In genomic region chr14:92557544-92557912, GRCh38 we compare ENCODE assay signal across 30 cellular contexts. TPM values are rescaled to one million over a fixed set of nuclear protein-coding genes. Genes with fewer than 3 reads are reported as not detected.
A peak's percentile ranks its signal among the peaks of the same experiment; 100 is the strongest.
DNase-seq lines count a peak whose midpoint lies in the region; ATAC-seq and TF ChIP-seq lines count a peak whose summit lies in the region.
"Had no signal": no experiment of that assay in that cellular context is flagged by ENCODE, and none has a peak within 500 bp of the region (broad histone marks: within the 10 kb centered on the region; RNA-seq: fewer than 3 reads in every experiment).

No MANE protein-coding gene starts in this region.

- H3K27me3 ChIP-seq in CD8-positive, alpha-beta T cell (ENCODE audit: insufficient read depth, low read length): no peaks in the 10 kb centered on the region
- no peaks in the 10 kb centered on the region for H3K27me3 ChIP-seq in neuronal stem cell (ENCODE audit: control insufficient read depth in 3 of 3, insufficient read depth in 3 of 3, low read depth in 1 of 3, low read length in 3 of 3)
- H3K27me3 ChIP-seq: SJSA1 had no signal

- H3K4me1 ChIP-seq in CD8-positive, alpha-beta T cell (ENCODE audit: insufficient read depth, low read length): peaks cover 64% of the 10 kb centered on the region
- H3K4me1 ChIP-seq in neuronal stem cell (ENCODE audit: control insufficient read depth in 2 of 2, insufficient read depth in 1 of 2, low read depth in 1 of 2, low read length in 2 of 2): peaks cover 0 to 1% of the 10 kb centered on the region in 2 donors
- H3K4me1 ChIP-seq: HAP-1 had no signal

- H2BK12ac ChIP-seq in neuronal stem cell (ENCODE audit: low read length): no peak overlapping the region

- CTCF ChIA-PET in CD8-positive, alpha-beta T cell (lab: Charles Lee): interaction anchor here (1.1 kb wide), 1 partner anchor 55 kb away, joined by 4 read pairs; no protein-coding TSS in a partner anchor

- H3K36me3 ChIP-seq in CD8-positive, alpha-beta T cell (ENCODE audit: insufficient read depth, low read length): no peaks in the 10 kb centered on the region
- H3K36me3 ChIP-seq in neuronal stem cell (replicated peaks in 1 of 2; ENCODE audit: control insufficient read depth in 2 of 2, insufficient read depth in 2 of 2, low read length in 2 of 2): peaks cover 0 to 13% of the 10 kb centered on the region in 2 donors
- H3K36me3 ChIP-seq: SJSA1 had no signal

- no peak overlapping the region for H3K18ac ChIP-seq in neuronal stem cell (ENCODE audit: low read length)

- H3K4me2 ChIP-seq in neuronal stem cell (ENCODE audit: insufficient read depth, low read length, poor library complexity, severe bottlenecking): no peak overlapping the region
- H3K4me2 ChIP-seq: A549 had no signal

- H2AFZ ChIP-seq in neuronal stem cell (ENCODE audit: low read length): no peak overlapping the region

- no peak overlapping the region for H4K8ac ChIP-seq in neuronal stem cell (ENCODE audit: low read depth, low read length)

- H2AK5ac ChIP-seq in neuronal stem cell (ENCODE audit: low read depth, low read length): no peak overlapping the region

- no peak overlapping the region for H3K14ac ChIP-seq in neuronal stem cell (ENCODE audit: low read length)

- no peak for TF ChIP-seq CTCF in CD8-positive, alpha-beta T cell (IDR thresholded peaks at IDR 0.05)

- POLR2A ChIA-PET in CD8-positive, alpha-beta T cell (lab: Charles Lee): interaction anchor here (2.0 kb wide), 1 partner anchor 29 kb away, joined by 5 read pairs; no protein-coding TSS in a partner anchor

- H2BK5ac ChIP-seq in neuronal stem cell (ENCODE audit: low read length): no peak overlapping the region

- no peak overlapping the region for H2BK120ac ChIP-seq in neuronal stem cell (ENCODE audit: low read depth, low read length)

- peaks cover 83% of the 10 kb centered on the region for H3K4me1 Mint-ChIP-seq in CD8-positive, alpha-beta T cell (ENCODE audit: low read depth)
- peaks cover 85% of the 10 kb centered on the region for H3K4me1 Mint-ChIP-seq in activated naive CD8-positive, alpha-beta T cell treated with anti-CD3 and anti-CD28 coated beads for 36 hours

- peaks cover 7 to 22% of the 10 kb centered on the region in 2 donors for H3K36me3 Mint-ChIP-seq in activated naive CD4-positive, alpha-beta T cell treated with anti-CD3 and anti-CD28 coated beads, Interleukin-2, amount 50 U/mL, for 72 hours
- H3K36me3 Mint-ChIP-seq in CD8-positive, alpha-beta T cell: peaks cover 36% of the 10 kb centered on the region
- H3K36me3 Mint-ChIP-seq in activated naive CD8-positive, alpha-beta T cell treated with anti-CD3 and anti-CD28 coated beads for 36 hours: peaks cover 67% of the 10 kb centered on the region

- H3K23ac ChIP-seq in neuronal stem cell (ENCODE audit: low read depth, low read length, poor library complexity): no peak overlapping the region

- no peaks in the 10 kb centered on the region for H3K9me3 Mint-ChIP-seq in activated naive CD4-positive, alpha-beta T cell treated with anti-CD3 and anti-CD28 coated beads, Interleukin-2, amount 50 U/mL, for 72 hours
- no peaks in the 10 kb centered on the region for H3K9me3 Mint-ChIP-seq in CD8-positive, alpha-beta T cell
- no peaks in the 10 kb centered on the region for H3K9me3 Mint-ChIP-seq in activated naive CD8-positive, alpha-beta T cell treated with anti-CD3 and anti-CD28 coated beads for 36 hours
- H3K9me3 Mint-ChIP-seq: CD8-positive, alpha-beta memory T cell; HFFc6 had no signal

- H3K9me3 ChIP-seq in CD8-positive, alpha-beta T cell (ENCODE audit: low read length): no peaks in the 10 kb centered on the region
- no peaks in the 10 kb centered on the region for H3K9me3 ChIP-seq in neuronal stem cell (replicated peaks in 1 of 2; ENCODE audit: control insufficient read depth in 2 of 2, insufficient read depth in 1 of 2, low read depth in 1 of 2, low read length in 2 of 2)
- H3K9me3 ChIP-seq: A549, HAP-1, SJSA1 had no signal

- no peak overlapping the region for H3K4me3 Mint-ChIP-seq in CD8-positive, alpha-beta T cell
- peak overlapping the region; percentile 36 for H3K4me3 Mint-ChIP-seq in activated naive CD8-positive, alpha-beta T cell treated with anti-CD3 and anti-CD28 coated beads for 36 hours
- H3K4me3 Mint-ChIP-seq: HFFc6 had no signal

- H4K91ac ChIP-seq in neuronal stem cell (ENCODE audit: low read depth, low read length, poor library complexity): no peak overlapping the region

- no CpG with 5 or more reads among the region's 4 CpGs for WGBS in neuronal stem cell (ENCODE audit: extremely low coverage in 2 of 2, insufficient read length in 2 of 2, insufficient replicate concordance in 1 of 2), 2 donors

- no peak for ATAC-seq in activated naive CD4-positive, alpha-beta T cell treated with anti-CD3 and anti-CD28 coated beads, Interleukin-2, amount 50 U/mL, for 72 hours
- ATAC-seq in CD8-positive, alpha-beta T cell: no peak
- no peak for ATAC-seq in GM18861 (IDR thresholded peaks at IDR 0.05; ENCODE audit: unreplicated experiment)
- ATAC-seq: A549 had no signal

- intact Hi-C loops in CD8-positive, alpha-beta T cell (cut with DNase I, micrococcal nuclease): no loop called here

- H3K27ac Mint-ChIP-seq in activated naive CD4-positive, alpha-beta T cell treated with anti-CD3 and anti-CD28 coated beads, Interleukin-2, amount 50 U/mL, for 72 hours: peak overlapping the region; percentile 14 to 41
- peak overlapping the region; percentile 85 for H3K27ac Mint-ChIP-seq in CD8-positive, alpha-beta T cell
- H3K27ac Mint-ChIP-seq in activated naive CD8-positive, alpha-beta T cell treated with anti-CD3 and anti-CD28 coated beads for 36 hours: peak overlapping the region; percentile 100
- H3K27ac Mint-ChIP-seq: HFFc6 had no signal

- H3K27me3 Mint-ChIP-seq in CD8-positive, alpha-beta T cell (ENCODE audit: low read depth): no peaks in the 10 kb centered on the region
- H3K27me3 Mint-ChIP-seq in activated naive CD8-positive, alpha-beta T cell treated with anti-CD3 and anti-CD28 coated beads for 36 hours: no peaks in the 10 kb centered on the region

- no peak for DNase-seq in activated naive CD4-positive, alpha-beta T cell treated with anti-CD3 and anti-CD28 coated beads, Interleukin-2, amount 50 U/mL, for 72 hours (ENCODE audit: low spot score in 2 of 2)
- DNase-seq in activated naive CD4-positive, alpha-beta T cell (lab: John Stamatoyannopoulos, UW): no peak
- no peak for DNase-seq in CD8-positive, alpha-beta T cell
- no peak for DNase-seq in activated naive CD8-positive, alpha-beta T cell treated with anti-CD3 and anti-CD28 coated beads for 36 hours
- DNase-seq in neuronal stem cell (ENCODE audit: low spot score) (no peak), NCI-H146 (lab: John Stamatoyannopoulos, UW) (no peak)
- DNase-seq: AML-193, C1 segment of cervical spinal cord, DMS 273 treated with DMSO at 0.1 percent for 48 hours, DMS79, EL, GDM1, GOT3, HFFc6, Karpas-422, NCI-H1092, NCI-H1417 treated with DMSO at 0.1 percent for 48 hours, NCI-H187, NCI-H2081 treated with DMSO at 0.1 percent for 48 hours, NCI-H2171, NCI-H226, NCI-H510A, Right ventricle myocardium superior, RPMI8226 had no signal

- no peak overlapping the region for H2BK15ac ChIP-seq in neuronal stem cell (ENCODE audit: low read length)

- H3K79me1 ChIP-seq in neuronal stem cell (ENCODE audit: low read depth, low read length): no peaks in the 10 kb centered on the region

- H3K4ac ChIP-seq in neuronal stem cell (ENCODE audit: low read length): no peak overlapping the region

- H3K27ac ChIP-seq in CD8-positive, alpha-beta T cell (ENCODE audit: low read depth, low read length): no peak overlapping the region
- H3K27ac ChIP-seq in neuronal stem cell (replicated peaks; ENCODE audit: low read length): no peak overlapping the region
- H3K27ac ChIP-seq: A549, SJSA1 had no signal

- no peak overlapping the region for H3K4me3 ChIP-seq in CD8-positive, alpha-beta T cell (ENCODE audit: low read depth, low read length)
- H3K4me3 ChIP-seq in neuronal stem cell (ENCODE audit: low read length in 2 of 2): no peak overlapping the region
- H3K4me3 ChIP-seq: A549, HAP-1, SJSA1 had no signal

- peak overlapping the region; percentile 53 for H3K9ac ChIP-seq in neuronal stem cell (ENCODE audit: low read depth, low read length, poor library complexity)

RNA-seq across cellular contexts. Expression of gene RIN3, which starts 43.9 kb away (rescaled TPM):
- 10 to 100 TPM; 21.1 to 27.9 TPM for total RNA-seq in activated naive CD4-positive, alpha-beta T cell treated with anti-CD3 and anti-CD28 coated beads, Interleukin-2, amount 50 U/mL, for 72 hours
- 10 to 100 TPM; 82.4 to 82.7 TPM for total RNA-seq in CD8-positive, alpha-beta T cell
- total RNA-seq in activated naive CD8-positive, alpha-beta T cell treated with anti-CD3 and anti-CD28 coated beads for 36 hours: 10 to 100 TPM; 59.2 to 59.6 TPM
- 1.3 TPM for polyA plus RNA-seq in neuronal stem cell (2013, experiment 1 of 2)
- polyA plus RNA-seq in neuronal stem cell (2013, experiment 2 of 2): 1.6 TPM
- total RNA-seq: HT-29 had no signal

Comparison
In these comparisons a context has a peak if more than half of its experiments do, and no peak if none do; other contexts are left out.
1. H3K27ac Mint-ChIP-seq: peak in every context shown above with its lines; median percentile 100 in activated naive CD8-positive, alpha-beta T cell treated with anti-CD3 and anti-CD28 coated beads for 36 hours; 85 in CD8-positive, alpha-beta T cell; 28 in activated naive CD4-positive, alpha-beta T cell treated with anti-CD3 and anti-CD28 coated beads, Interleukin-2, amount 50 U/mL, for 72 hours.